Comparison of ENCODE assay signal across 10 cellular contexts in genomic region chrX:74449322-74449936, GRCh38. TPM values are rescaled to one million over a fixed set of nuclear protein-coding genes. Genes with fewer than 3 reads are reported as not detected.
DNase-seq lines count a peak whose midpoint lies in the region; ATAC-seq and TF ChIP-seq lines count a peak whose summit lies in the region.
"Had no signal": no experiment of that assay in that cellular context is flagged by ENCODE, and none has a peak within 500 bp of the region (broad histone marks: within the 10 kb centered on the region; RNA-seq: fewer than 3 reads in every experiment).

No MANE protein-coding gene starts in this region.

- no peak for TF ChIP-seq CTCF in Calu3 (IDR thresholded peaks at IDR 0.05; ENCODE audit: unreplicated experiment)
- TF ChIP-seq CTCF in colonic mucosa (IDR thresholded peaks at IDR 0.05) = no peak

- H3K27ac ChIP-seq in colonic mucosa = no peak overlapping the region
- H3K27ac ChIP-seq: neutrophil had no signal

- no peaks in the 10 kb centered on the region for H3K36me3 ChIP-seq in colonic mucosa
- H3K36me3 ChIP-seq: neutrophil had no signal

- no peaks in the 10 kb centered on the region for H3K9me3 ChIP-seq in colonic mucosa
- H3K9me3 ChIP-seq: neutrophil had no signal

- intact Hi-C loops in Calu3 (cut with micrococcal nuclease; ENCODE audit: unreplicated experiment) = no loop called here
- intact Hi-C loops in left ventricle myocardium superior (cut with micrococcal nuclease) = no loop called here
- intact Hi-C loops in colonic mucosa (cut with DNase I) = no loop called here

- H3K27me3 ChIP-seq in colonic mucosa = no peaks in the 10 kb centered on the region
- H3K27me3 ChIP-seq: neutrophil had no signal

- no peaks in the 10 kb centered on the region for H3K4me1 ChIP-seq in colonic mucosa

- H3K9me3 Mint-ChIP-seq in Calu3 (ENCODE audit: low read depth, unreplicated experiment) = no peaks in the 10 kb centered on the region

- no peak overlapping the region for H3K4me3 ChIP-seq in Jurkat, Clone E6-1 (ENCODE audit: low read length)
- no peak overlapping the region for H3K4me3 ChIP-seq in colonic mucosa

- no peaks in the 10 kb centered on the region for H3K36me3 Mint-ChIP-seq in Calu3 (ENCODE audit: insufficient read depth, unreplicated experiment)

- ATAC-seq in left ventricle myocardium superior = no peak

- CTCF ChIA-PET in Calu3 (lab: Charles Lee) = no interaction called here

- no peaks in the 10 kb centered on the region for H3K4me1 Mint-ChIP-seq in Calu3 (ENCODE audit: low read depth, unreplicated experiment)

- no peak overlapping the region for H3K27ac Mint-ChIP-seq in Calu3 (ENCODE audit: unreplicated experiment)

- DNase-seq in Calu3 (peak; percentile 34), kidney tubule cell (ENCODE audit: low spot score) (peak; percentile 78), left ventricle myocardium superior (no peak), epidermal melanocyte (ENCODE audit: insufficient read length, low spot score) (no peak), colonic mucosa (no peak), hepatic stellate cell (ENCODE audit: low spot score) (no peak)
- peak; percentile 83 for DNase-seq in Jurkat, Clone E6-1 (ENCODE audit: low read depth, low spot score)
- DNase-seq in activated CD4-positive, alpha-beta T cell treated with anti-CD3 and anti-CD28 coated beads, Interleukin-2, amount 50 U/mL, for 48 hours = peak; percentile 18 to 43
- DNase-seq: NCI-H2081 had no signal

- no peak overlapping the region for H3K4me3 Mint-ChIP-seq in Calu3 (ENCODE audit: low read depth, unreplicated experiment)

- no TSS peak for BruUV-seq in Calu3 (replicated peaks; lab: Mats Ljungman, UMichigan)

- H3K9ac ChIP-seq in colonic mucosa (ENCODE audit: low read depth in 2 of 2, low read length in 2 of 2) = no peak overlapping the region

- H3K27me3 Mint-ChIP-seq in Calu3 (ENCODE audit: unreplicated experiment) = peaks cover 18% of the 10 kb centered on the region

RNA-seq across cellular contexts. Expression of gene SLC16A2, which starts 28.1 kb away (rescaled TPM):
- total RNA-seq in Calu3 (2022) = 0.59 and 0.76 TPM in 2 replicates
- 0.29 TPM for polyA plus RNA-seq in Jurkat, Clone E6-1 (2012; ENCODE audit: insufficient read depth, insufficient read length)
- total RNA-seq in left ventricle myocardium superior = 6.7 TPM
- 1 to 10 TPM; 1.3 to 2.9 TPM for total RNA-seq in colonic mucosa

Comparison
In these comparisons a context has a peak if more than half of its experiments do, and no peak if none do; other contexts are left out.
1. DNase-seq: peak in Calu3 (single experiment), Jurkat, Clone E6-1 (single experiment), activated CD4-positive, alpha-beta T cell treated with anti-CD3 and anti-CD28 coated beads, Interleukin-2, amount 50 U/mL, for 48 hours (2 of 2) and kidney tubule cell (single experiment); none in left ventricle myocardium superior (single experiment), epidermal melanocyte (single experiment), colonic mucosa (single experiment) and hepatic stellate cell (single experiment).